ENCODE assay signal across 8 cellular contexts in genomic region chr6:26285143-26286134, GRCh38.
A peak's percentile ranks its signal among the peaks of the same experiment; 100 is the strongest.
DNase-seq lines count a peak whose midpoint lies in the region; ATAC-seq and TF ChIP-seq lines count a peak whose summit lies in the region.

No MANE protein-coding gene starts in this region.

- peaks cover 4% of the 10 kb centered on the region for H3K27me3 Mint-ChIP-seq in T-helper 2 cell treated with Interferon-gamma antibody and Interleukin-4, amounts not matched to agents 5 μg/mL and 100 μg/mL, for 36 hours (ENCODE audit: low read depth)

- ATAC-seq in GM18499 (IDR thresholded peaks at IDR 0.05; ENCODE audit: insufficient read depth, unreplicated experiment) (peak; percentile 66), HG02943 (IDR thresholded peaks at IDR 0.05; ENCODE audit: low read depth, unreplicated experiment) (peak; percentile 75), right cardiac atrium (peak; percentile 95)

- peak overlapping the region; percentile 71 to 79 for H3K4me3 ChIP-seq in ascending aorta
- H3K4me3 ChIP-seq in right cardiac atrium (ENCODE audit: low read length) = peak overlapping the region; percentile 72
- peak overlapping the region; percentile 53 to 89 for H3K4me3 ChIP-seq in uterus

- TF ChIP-seq CTCF in ascending aorta (IDR thresholded peaks at IDR 0.05) (no peak), uterus (IDR thresholded peaks at IDR 0.05) (no peak)

- H3K4me1 ChIP-seq in ascending aorta (no peaks in the 10 kb centered on the region), right cardiac atrium (ENCODE audit: control insufficient read depth, insufficient read depth, low read length) (peaks cover 5% of the 10 kb centered on the region), uterus (no peaks in the 10 kb centered on the region)

- intact Hi-C loops in ascending aorta (cut with DNase I) = loop anchor here (1.0 to 5.0 kb wide), 6 partner anchors 25 to 252 kb away; partner anchors contain the start of gene HMGN4
- intact Hi-C loops in right cardiac atrium (cut with DNase I) = loop anchor here in 2 of 4 donors (10.0 kb wide), 2 partner anchors 81 to 849 kb away; a partner anchor contains a TSS
- intact Hi-C loops in uterus (cut with DNase I; ENCODE audit: low total_unique reads) = no loop called here

- H3K27ac ChIP-seq in ascending aorta (peak overlapping the region; percentile 93 to 97), right cardiac atrium (ENCODE audit: low read length) (peak overlapping the region; percentile 99), uterus (peak overlapping the region; percentile 91 to 94)

- H3K9me3 Mint-ChIP-seq in T-helper 2 cell treated with Interferon-gamma antibody and Interleukin-4, amounts not matched to agents 5 μg/mL and 100 μg/mL, for 36 hours = peaks cover 9% of the 10 kb centered on the region

- peaks cover 7% of the 10 kb centered on the region for H3K36me3 Mint-ChIP-seq in T-helper 2 cell treated with Interferon-gamma antibody and Interleukin-4, amounts not matched to agents 5 μg/mL and 100 μg/mL, for 36 hours (ENCODE audit: low read depth)

- H3K9me3 ChIP-seq in ascending aorta = peaks cover 0 to 5% of the 10 kb centered on the region in 2 donors
- no peaks in the 10 kb centered on the region for H3K9me3 ChIP-seq in right cardiac atrium (ENCODE audit: control insufficient read depth, low read length)
- H3K9me3 ChIP-seq in uterus = no peaks in the 10 kb centered on the region

- TF ChIP-seq POLR2A in uterus (IDR thresholded peaks at IDR 0.05) = peak in 1 of 2 donors; percentile 86

- peak; percentile 93 for DNase-seq in NCI-H187 treated with DMSO at 0.1 percent for 48 hours (lab: John Stamatoyannopoulos, UW)
- DNase-seq in T-helper 2 cell treated with Interferon-gamma antibody and Interleukin-4, amounts not matched to agents 5 μg/mL and 100 μg/mL, for 36 hours (ENCODE audit: low spot score) = peak; percentile 95
- peak; percentile 92 to 99 for DNase-seq in ascending aorta (ENCODE audit: low spot score in 2 of 2)
- peak; percentile 97 to 99 (median 97) for DNase-seq in right cardiac atrium
- DNase-seq in pulmonary artery endothelial cell (ENCODE audit: low read depth, low spot score) = peak; percentile 88
- DNase-seq in uterus = peak; percentile 95 to 99

- peak overlapping the region; percentile 96 for H3K27ac Mint-ChIP-seq in T-helper 2 cell treated with Interferon-gamma antibody and Interleukin-4, amounts not matched to agents 5 μg/mL and 100 μg/mL, for 36 hours

- peaks cover 44% of the 10 kb centered on the region for H3K4me1 Mint-ChIP-seq in T-helper 2 cell treated with Interferon-gamma antibody and Interleukin-4, amounts not matched to agents 5 μg/mL and 100 μg/mL, for 36 hours (ENCODE audit: low read depth)

- H3K4me3 Mint-ChIP-seq in T-helper 2 cell treated with Interferon-gamma antibody and Interleukin-4, amounts not matched to agents 5 μg/mL and 100 μg/mL, for 36 hours = peak overlapping the region; percentile 89

- under 1% methylated on average over 53 of the region's 53 CpGs for WGBS in right cardiac atrium

- H3K27me3 ChIP-seq in ascending aorta (no peaks in the 10 kb centered on the region), right cardiac atrium (ENCODE audit: control insufficient read depth, insufficient read depth) (no peaks in the 10 kb centered on the region), uterus (no peaks in the 10 kb centered on the region)

- H3K36me3 ChIP-seq in ascending aorta = no peaks in the 10 kb centered on the region
- no peaks in the 10 kb centered on the region for H3K36me3 ChIP-seq in uterus

Comparison
In these comparisons a context has a peak if more than half of its experiments do, and no peak if none do; other contexts are left out.
1. Peak in every context shown above with its lines: DNase-seq, ATAC-seq, H3K4me3 ChIP-seq and H3K27ac ChIP-seq.